In the genomic region with DNA sequence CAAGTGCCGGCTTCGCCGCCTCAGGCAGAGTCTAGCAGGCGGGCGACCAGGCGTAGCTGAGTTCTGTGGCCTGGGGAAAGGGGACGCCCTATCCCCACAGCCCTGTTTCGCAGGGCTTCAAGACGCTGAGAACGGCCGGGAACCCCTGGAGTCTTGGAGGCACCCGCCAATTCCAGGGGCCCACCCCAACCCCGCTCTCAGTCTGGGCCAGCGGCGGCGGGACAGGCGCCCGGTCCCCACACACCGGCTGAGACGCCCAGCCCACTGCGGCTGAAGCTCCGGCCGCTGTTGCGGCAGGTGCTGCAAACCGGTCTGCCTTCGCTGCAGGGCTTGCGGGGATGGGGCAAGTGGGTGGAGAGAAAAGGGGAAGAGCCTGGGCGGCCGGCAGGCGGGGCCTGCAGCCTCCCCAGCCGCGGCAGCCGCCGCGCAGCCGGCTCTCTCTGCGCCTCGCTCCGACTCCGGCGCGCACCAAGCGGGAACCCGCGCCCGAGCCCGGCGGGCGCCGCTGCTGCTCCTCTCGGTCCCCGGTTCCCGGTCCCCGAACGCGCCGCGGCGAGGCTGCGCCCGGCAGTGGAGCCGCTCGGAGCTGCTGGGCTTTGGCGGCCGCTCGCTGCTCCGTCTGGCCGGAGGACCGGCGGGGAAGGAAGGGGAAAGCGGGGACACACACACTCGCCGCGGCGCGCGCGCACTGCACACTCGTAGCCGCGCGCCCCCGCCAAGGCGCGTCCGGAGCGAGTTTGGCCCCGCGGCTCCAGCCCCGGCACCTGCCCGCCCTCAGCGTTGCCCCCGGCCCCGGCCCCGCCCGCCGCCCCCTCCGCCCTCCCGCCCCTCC, we compare ENCODE assay signal across 8 cellular contexts. TPM values are rescaled to one million over a fixed set of nuclear protein-coding genes. Genes with fewer than 3 reads are reported as not detected.
DNase-seq lines count a peak whose midpoint lies in the region; ATAC-seq and TF ChIP-seq lines count a peak whose summit lies in the region.

A gene with protein sequence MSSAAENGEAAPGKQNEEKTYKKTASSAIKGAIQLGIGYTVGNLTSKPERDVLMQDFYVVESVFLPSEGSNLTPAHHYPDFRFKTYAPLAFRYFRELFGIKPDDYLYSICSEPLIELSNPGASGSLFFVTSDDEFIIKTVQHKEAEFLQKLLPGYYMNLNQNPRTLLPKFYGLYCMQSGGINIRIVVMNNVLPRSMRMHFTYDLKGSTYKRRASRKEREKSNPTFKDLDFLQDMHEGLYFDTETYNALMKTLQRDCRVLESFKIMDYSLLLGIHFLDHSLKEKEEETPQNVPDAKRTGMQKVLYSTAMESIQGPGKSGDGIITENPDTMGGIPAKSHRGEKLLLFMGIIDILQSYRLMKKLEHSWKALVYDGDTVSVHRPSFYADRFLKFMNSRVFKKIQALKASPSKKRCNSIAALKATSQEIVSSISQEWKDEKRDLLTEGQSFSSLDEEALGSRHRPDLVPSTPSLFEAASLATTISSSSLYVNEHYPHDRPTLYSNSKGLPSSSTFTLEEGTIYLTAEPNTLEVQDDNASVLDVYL (plus strand): TSS at position 437 of the 832 bp plus-strand sequence. CDS start 117,375 bp downstream, outside the sequence.

- H3K9me3 ChIP-seq in RWPE2 (ENCODE audit: severe bottlenecking) = no peaks in the 10 kb centered on the region
- no peaks in the 10 kb centered on the region for H3K9me3 ChIP-seq in skeletal muscle satellite cell (replicated peaks; ENCODE audit: low read length)

- H3K36me3 ChIP-seq in RWPE2 (ENCODE audit: low read depth) = no peaks in the 10 kb centered on the region
- no peaks in the 10 kb centered on the region for H3K36me3 ChIP-seq in skeletal muscle satellite cell (ENCODE audit: insufficient read depth, low read length)

- no peak within 1 kb of the TSS for H3K27ac ChIP-seq in RWPE2 (ENCODE audit: poor library complexity, severe bottlenecking)

- TF ChIP-seq CTCF in RWPE2 (IDR thresholded peaks at IDR 0.05; ENCODE audit: poor library complexity, severe bottlenecking) = no peak

- peak; percentile 11 for DNase-seq in GM04504 (ENCODE audit: low read depth)
- DNase-seq in HuH-7.5 (ENCODE audit: low spot score) = peak; percentile 83
- peak; percentile 76 for DNase-seq in RWPE2 (ENCODE audit: low spot score)
- peak; percentile 76 to 84 for DNase-seq in T47D (ENCODE audit: low read depth in 1 of 2, low spot score in 1 of 2)
- peak; percentile 70 for DNase-seq in iris pigment epithelial cell (ENCODE audit: low read depth)
- DNase-seq in central memory CD4-positive, alpha-beta T cell = no peak

- peaks cover 3% of the 10 kb centered on the region for H3K4me1 ChIP-seq in RWPE2 (ENCODE audit: insufficient read depth, poor library complexity, severe bottlenecking)
- peaks cover 5% of the 10 kb centered on the region for H3K4me1 ChIP-seq in skeletal muscle satellite cell (ENCODE audit: control insufficient read depth, insufficient read depth, low read length)

- H3K27me3 ChIP-seq in RWPE2 (ENCODE audit: insufficient read depth, poor library complexity, severe bottlenecking) (peaks cover 67% of the 10 kb centered on the region), skeletal muscle satellite cell (ENCODE audit: control insufficient read depth, insufficient read depth, low read length) (peaks cover 50% of the 10 kb centered on the region)

- in situ Hi-C loops in T47D (cut with HindIII; ENCODE audit: low pct_unique_long_range_greater_than_20kb, low sequenced_read_pairs) = no loop called here

- H3K4me2 ChIP-seq in skeletal muscle satellite cell (ENCODE audit: low read length) = peak within 1 kb of the TSS; percentile 85

- peak; percentile 72 for ATAC-seq in GM21526 (IDR thresholded peaks at IDR 0.05; ENCODE audit: low FRiP score, unreplicated experiment)
- peak; percentile 93 for ATAC-seq in RWPE2 (ENCODE audit: low read depth)

- H3K4me3 ChIP-seq in RWPE2 (ENCODE audit: severe bottlenecking) (peak within 1 kb of the TSS; percentile 51), skeletal muscle satellite cell (ENCODE audit: low read length) (peak within 1 kb of the TSS; percentile 68)

- H3K9ac ChIP-seq in skeletal muscle satellite cell (ENCODE audit: low read depth, low read length) = no peak within 1 kb of the TSS

RNA-seq across cellular contexts. Expression of the gene that starts here (rescaled TPM):
- total RNA-seq in skeletal muscle satellite cell (2012; rRNA removed) = under 0.01 TPM in 1 of 2 replicates, not detected in the other
